ENCODE assay signal across 17 cellular contexts in genomic region chr1:93565496-93566221, GRCh38.
A peak's percentile ranks its signal among the peaks of the same experiment; 100 is the strongest.
DNase-seq lines count a peak whose midpoint lies in the region; ATAC-seq and TF ChIP-seq lines count a peak whose summit lies in the region.
"Had no signal": no experiment of that assay in that cellular context is flagged by ENCODE, and none has a peak within 500 bp of the region (broad histone marks: within the 10 kb centered on the region; RNA-seq: fewer than 3 reads in every experiment).

No MANE protein-coding gene starts in this region.

- DNase-seq in MG63 (peak; percentile 65), endodermal cell (no peak), left lung (no peak), type B pancreatic cell (ENCODE audit: extremely low spot score, unreplicated experiment) (no peak), WTC11 (ENCODE audit: low spot score) (no peak), A172 (ENCODE audit: low spot score) (no peak)
- DNase-seq: activated naive CD8-positive, alpha-beta T cell treated with anti-CD3 and anti-CD28 coated beads, Interleukin-2, amount 10 ng/mL, durations not matched to agents 7 days and 5 days; foreskin melanocyte; kidney glomerular epithelial cell; natural killer cell; NCI-H2081 treated with DMSO at 0.1 percent for 48 hours; right lobe of liver; stimulated activated naive CD8-positive, alpha-beta T cell treated with anti-CD3 and anti-CD28 coated beads, Interleukin-15, Interleukin-2, amounts not matched to agents 100 U/mL and 50 U/mL, for 24 hours had no signal

- H3K27me3 ChIP-seq in MG63 (no peaks in the 10 kb centered on the region), endodermal cell (ENCODE audit: control insufficient read depth, insufficient read depth, low read length, poor library complexity, severe bottlenecking) (no peaks in the 10 kb centered on the region), left lung (no peaks in the 10 kb centered on the region)
- H3K27me3 ChIP-seq: right lobe of liver had no signal

- peak overlapping the region; percentile 4 for H3K27ac ChIP-seq in endodermal cell (ENCODE audit: low read depth, low read length)
- H3K27ac ChIP-seq in left lung = peak overlapping the region; percentile 40 to 55
- H3K27ac ChIP-seq: HL-60, right lobe of liver, SK-N-MC had no signal

- CTCF ChIA-PET in WTC11 (lab: Charles Lee) = no interaction called here

- WGBS in endodermal cell (ENCODE audit: insufficient coverage in 1 of 2, insufficient read length in 1 of 2), 2 experiments = 96 to 100% methylated on average over 3 to 4 of the region's 4 CpGs

- H3K4me1 ChIP-seq in endodermal cell (ENCODE audit: control insufficient read depth, insufficient read depth, low read length) (no peaks in the 10 kb centered on the region), left lung (peaks cover 4 to 12% of the 10 kb centered on the region in 2 donors)
- H3K4me1 ChIP-seq: right lobe of liver had no signal

- H3K4me3 ChIP-seq in MG63 = no peak overlapping the region
- H3K4me3 ChIP-seq in endodermal cell (ENCODE audit: low read length) = no peak overlapping the region
- H3K4me3 ChIP-seq in left lung = no peak overlapping the region
- H3K4me3 ChIP-seq: coronary artery, right lobe of liver, SK-N-MC had no signal

- intact Hi-C loops in left lung (cut with DNase I) = no loop called here

- no peak overlapping the region for H3K9ac ChIP-seq in endodermal cell (ENCODE audit: extremely low read depth, low read length, poor library complexity, severe bottlenecking)

- ATAC-seq in left lung (peak; percentile 67), WTC11 (no peak), GM18517 (IDR thresholded peaks at IDR 0.05; ENCODE audit: unreplicated experiment) (no peak)
- ATAC-seq: natural killer cell; right lobe of liver; stimulated activated naive CD8-positive, alpha-beta T cell treated with anti-CD3 and anti-CD28 coated beads, Interleukin-15, Interleukin-2, amounts not matched to agents 100 U/mL and 50 U/mL, for 24 hours had no signal

- no peaks in the 10 kb centered on the region for H3K4me1 Mint-ChIP-seq in endodermal cell
- peaks cover 27% of the 10 kb centered on the region for H3K4me1 Mint-ChIP-seq in type B pancreatic cell (ENCODE audit: unreplicated experiment)
- no peaks in the 10 kb centered on the region for H3K4me1 Mint-ChIP-seq in WTC11
- H3K4me1 Mint-ChIP-seq: natural killer cell had no signal

- no peaks in the 10 kb centered on the region for H3K9me3 Mint-ChIP-seq in endodermal cell
- H3K9me3 Mint-ChIP-seq in type B pancreatic cell = no peaks in the 10 kb centered on the region
- H3K9me3 Mint-ChIP-seq in WTC11 = no peaks in the 10 kb centered on the region
- H3K9me3 Mint-ChIP-seq: activated naive CD8-positive, alpha-beta T cell treated with anti-CD3 and anti-CD28 coated beads, Interleukin-2, amount 10 ng/mL, durations not matched to agents 7 days and 5 days; natural killer cell had no signal

- TF ChIP-seq CTCF in endodermal cell (conservative IDR thresholded peaks at IDR 0.05) (no peak), left lung (IDR thresholded peaks at IDR 0.05) (no peak), type B pancreatic cell (conservative IDR thresholded peaks at IDR 0.05) (no peak), WTC11 (IDR thresholded peaks at IDR 0.05) (no peak)

- H3K36me3 ChIP-seq in MG63 (peaks cover 67% of the 10 kb centered on the region), endodermal cell (ENCODE audit: control insufficient read depth, insufficient read depth, low read length) (peaks cover 93% of the 10 kb centered on the region), left lung (peaks cover 0 to 57% of the 10 kb centered on the region in 2 donors)

- H3K9me3 ChIP-seq in MG63 (no peaks in the 10 kb centered on the region), endodermal cell (ENCODE audit: control insufficient read depth, low read length) (no peaks in the 10 kb centered on the region), left lung (no peaks in the 10 kb centered on the region)
- H3K9me3 ChIP-seq: right lobe of liver had no signal

- no peaks in the 10 kb centered on the region for H3K27me3 Mint-ChIP-seq in endodermal cell (ENCODE audit: insufficient read depth)
- H3K27me3 Mint-ChIP-seq in type B pancreatic cell = no peaks in the 10 kb centered on the region
- H3K27me3 Mint-ChIP-seq in WTC11 (ENCODE audit: low read depth) = no peaks in the 10 kb centered on the region
- H3K27me3 Mint-ChIP-seq: activated naive CD8-positive, alpha-beta T cell treated with anti-CD3 and anti-CD28 coated beads, Interleukin-2, amount 10 ng/mL, durations not matched to agents 7 days and 5 days had no signal

- H3K36me3 Mint-ChIP-seq in endodermal cell (ENCODE audit: low read depth) (peaks cover 92% of the 10 kb centered on the region), type B pancreatic cell (peaks cover 55% of the 10 kb centered on the region), WTC11 (peaks cover 47% of the 10 kb centered on the region)
- H3K36me3 Mint-ChIP-seq: activated naive CD8-positive, alpha-beta T cell treated with anti-CD3 and anti-CD28 coated beads, Interleukin-2, amount 10 ng/mL, durations not matched to agents 7 days and 5 days; natural killer cell had no signal

- H3K4me3 Mint-ChIP-seq in endodermal cell (no peak overlapping the region), type B pancreatic cell (no peak overlapping the region), WTC11 (no peak overlapping the region)
- H3K4me3 Mint-ChIP-seq: activated naive CD8-positive, alpha-beta T cell treated with anti-CD3 and anti-CD28 coated beads, Interleukin-2, amount 10 ng/mL, durations not matched to agents 7 days and 5 days; natural killer cell had no signal

- POLR2A ChIA-PET in WTC11 (lab: Charles Lee) = interaction anchor here (0.5 to 0.8 kb wide), 2 partner anchors 73 to 1043 kb away, joined by 3 read pairs; no protein-coding TSS in a partner anchor

- H3K27ac Mint-ChIP-seq in endodermal cell (peak overlapping the region; percentile 42), type B pancreatic cell (peak overlapping the region; percentile 58), WTC11 (no peak overlapping the region)
- H3K27ac Mint-ChIP-seq: activated naive CD8-positive, alpha-beta T cell treated with anti-CD3 and anti-CD28 coated beads, Interleukin-2, amount 10 ng/mL, durations not matched to agents 7 days and 5 days; natural killer cell had no signal

TF ChIP-seq in WTC11, 78 proteins besides CTCF, POLR2A, EP300 and RAD21 (continues in another document):
- TF ChIP-seq IRF1 (CRISPR knock-in tag; IDR thresholded peaks at IDR 0.05) (no peak), E2F4 (CRISPR knock-in tag; IDR thresholded peaks at IDR 0.05; ENCODE audit: borderline replicate concordance, low read depth) (no peak), NR3C1 (CRISPR knock-in tag; conservative IDR thresholded peaks at IDR 0.05; ENCODE audit: low read depth) (no peak), ZNF281 (CRISPR knock-in tag; IDR thresholded peaks at IDR 0.05) (no peak)
